ENCODE assay signal across 9 cellular contexts in the genomic region with DNA sequence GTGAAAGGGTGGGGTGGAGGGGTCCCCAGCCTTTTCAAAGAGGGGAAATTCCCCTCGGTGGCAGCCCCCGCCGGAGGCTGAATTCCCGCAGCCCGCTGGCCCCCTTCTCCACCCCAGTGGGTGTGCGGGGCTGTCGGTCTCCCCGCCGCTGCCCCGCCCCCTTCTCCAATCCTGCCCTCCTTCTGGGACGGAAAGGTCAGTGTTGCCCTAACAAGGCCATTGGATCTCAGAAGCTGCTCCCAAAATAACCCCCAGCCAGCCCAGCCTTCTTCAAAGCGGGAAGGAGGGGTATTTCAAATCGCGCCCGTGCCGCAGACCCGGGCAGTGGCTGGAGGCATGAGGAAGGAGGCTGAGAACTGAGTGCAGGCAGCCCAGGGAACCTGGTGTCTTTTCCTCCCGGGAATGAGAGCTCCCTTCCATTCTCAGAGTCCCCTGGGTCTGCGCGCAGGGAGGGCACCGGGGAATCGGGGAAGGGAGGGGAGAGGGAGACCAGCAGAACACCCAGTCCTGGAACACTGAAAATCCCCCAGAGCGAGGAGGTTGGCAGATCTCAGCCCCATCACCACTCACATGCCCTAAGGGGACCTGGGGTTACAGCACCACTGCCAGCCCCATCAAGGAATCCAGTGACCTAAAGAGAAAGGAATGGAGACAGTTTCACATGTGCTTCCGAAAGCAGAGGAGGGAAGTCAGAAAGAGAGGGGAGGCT. TPM values are rescaled to one million over a fixed set of nuclear protein-coding genes. Genes with fewer than 3 reads are reported as not detected.
A peak's percentile ranks its signal among the peaks of the same experiment; 100 is the strongest.
DNase-seq lines count a peak whose midpoint lies in the region; ATAC-seq, FAIRE-seq and TF ChIP-seq lines count a peak whose summit lies in the region.
"Had no signal": no experiment of that assay in that cellular context is flagged by ENCODE, and none has a peak within 500 bp of the region (broad histone marks: within the 10 kb centered on the region; RNA-seq: fewer than 3 reads in every experiment).

A gene (minus strand): TSS at position 135 of the 709 bp plus-strand sequence. CDS start 483 bp downstream, outside the sequence.

- H3K4me1 ChIP-seq in SK-N-SH (ENCODE audit: control insufficient read depth in 1 of 2, insufficient read depth in 2 of 2, low read depth in 1 of 2, low read length in 1 of 2) (peaks cover 11 to 16% of the 10 kb centered on the region in 2 experiments; a peak in 2 of 4 replicates), neuron (ENCODE audit: insufficient read depth, low read length) (peaks cover 17% of the 10 kb centered on the region)

- H3K9me2 ChIP-seq in SK-N-SH: no peaks in the 10 kb centered on the region

- under 1% methylated on average over 18 of the region's 24 CpGs for WGBS in SK-N-SH (ENCODE audit: low lambda C conversion rate)

- peak within 1 kb of the TSS; percentile 95 for H3K4me2 ChIP-seq in SK-N-SH

- no peak for TF ChIP-seq RAD21 in SK-N-SH (IDR thresholded peaks at IDR 0.05; ENCODE audit: low read length)

- no peak for TF ChIP-seq POLR2A in GM12891 (IDR thresholded peaks at IDR 0.05; ENCODE audit: low read depth, low read length)

- CTCF ChIA-PET in SK-N-SH (lab: Yijun Ruan, JAX): interaction anchor here (1.1 to 19.9 kb wide), 4 partner anchors 9 to 75 kb away, joined by 3 to 618 read pairs (median 28); no protein-coding TSS in a partner anchor

- H3F3A ChIP-seq in SK-N-SH (replicated peaks; ENCODE audit: insufficient read depth): no peaks in the 10 kb centered on the region

- POLR2A ChIA-PET in SK-N-SH (lab: Yijun Ruan, JAX): interaction anchor here (1.4 kb wide), 1 partner anchor 71 kb away, joined by 5 read pairs; no protein-coding TSS in a partner anchor

- no peak for TF ChIP-seq CTCF in SK-N-SH (IDR thresholded peaks at IDR 0.05)

- no peak for ATAC-seq in HG03175 (IDR thresholded peaks at IDR 0.05; ENCODE audit: unreplicated experiment)

- no peak for TF ChIP-seq EP300 in SK-N-SH (IDR thresholded peaks at IDR 0.05; ENCODE audit: borderline replicate concordance in 1 of 2, low read depth in 1 of 2, low read length in 1 of 2)

- no peak for FAIRE-seq in GM12891 (lab: Jason Lieb, UNC)

- peak within 1 kb of the TSS; percentile 54 to 78 for H3K27ac ChIP-seq in SK-N-SH (ENCODE audit: low read depth in 2 of 2, low read length in 1 of 2)
- H3K27ac ChIP-seq: neutrophil had no signal

- H3K9me3 ChIP-seq in SK-N-SH (no peaks in the 10 kb centered on the region), neuron (ENCODE audit: low read length) (no peaks in the 10 kb centered on the region)
- H3K9me3 ChIP-seq: neutrophil had no signal

- H3K27me3 ChIP-seq in SK-N-SH (ENCODE audit: insufficient read depth) (no peaks in the 10 kb centered on the region), neuron (ENCODE audit: insufficient read depth, low read length) (peaks cover 26% of the 10 kb centered on the region)

- peak within 1 kb of the TSS; percentile 72 for H3K9ac ChIP-seq in SK-N-SH

- H2AFZ ChIP-seq in SK-N-SH (ENCODE audit: low read depth) (peak within 1 kb of the TSS; percentile 98), neuron (ENCODE audit: low read depth, low read length) (peak within 1 kb of the TSS; percentile 64)

- H3K36me3 ChIP-seq in SK-N-SH (replicated peaks in 1 of 2; ENCODE audit: control insufficient read depth in 1 of 2, insufficient read depth in 2 of 2, low read length in 1 of 2) (no peaks in the 10 kb centered on the region), neuron (ENCODE audit: insufficient read depth, low read length) (no peaks in the 10 kb centered on the region)
- H3K36me3 ChIP-seq: neutrophil had no signal

- peak; percentile 98 for DNase-seq in ELR (ENCODE audit: low read depth)
- DNase-seq in SK-N-SH: peak; percentile 64
- peak; percentile 45 for DNase-seq in fibroblast of the conjunctiva (ENCODE audit: low read depth)
- DNase-seq in NCI-H1105 (lab: John Stamatoyannopoulos, UW): no peak
- no peak for DNase-seq in GM12891 (ENCODE audit: insufficient read length, low spot score)
- no peak for DNase-seq in OCI-M1 (lab: John Stamatoyannopoulos, UW)

- no peaks in the 10 kb centered on the region for H4K20me1 ChIP-seq in SK-N-SH (ENCODE audit: insufficient read depth)

- H3K79me2 ChIP-seq in SK-N-SH (ENCODE audit: insufficient read depth): no peaks in the 10 kb centered on the region

- peak within 1 kb of the TSS; percentile 39 to 60 for H3K4me3 ChIP-seq in SK-N-SH (ENCODE audit: low read depth in 2 of 2, low read length in 1 of 2)
- peak within 1 kb of the TSS; percentile 22 for H3K4me3 ChIP-seq in neuron (ENCODE audit: low read length)

TF ChIP-seq in SK-N-SH, 30 proteins besides CTCF, POLR2A, EP300 and RAD21 (continues in another document):
- peak; percentile 41; the same call in 1 of the 2 replicates for TF ChIP-seq TCF12 (IDR thresholded peaks at IDR 0.05)
- no peak; the same call in 1 of the 2 replicates for TF ChIP-seq RXRA (IDR thresholded peaks at IDR 0.05; ENCODE audit: borderline replicate concordance, low read depth)
- peak; percentile 27; the same call in 1 of the 2 replicates for TF ChIP-seq NFIC (IDR thresholded peaks at IDR 0.05; ENCODE audit: borderline replicate concordance)
- 0 out of 2 replicates have a peak, but pooled peaks have one; percentile 35 for TF ChIP-seq POLR2AphosphoS5 (IDR thresholded peaks at IDR 0.05; ENCODE audit: low read depth, low read length)
- TF ChIP-seq, protein P1, sequence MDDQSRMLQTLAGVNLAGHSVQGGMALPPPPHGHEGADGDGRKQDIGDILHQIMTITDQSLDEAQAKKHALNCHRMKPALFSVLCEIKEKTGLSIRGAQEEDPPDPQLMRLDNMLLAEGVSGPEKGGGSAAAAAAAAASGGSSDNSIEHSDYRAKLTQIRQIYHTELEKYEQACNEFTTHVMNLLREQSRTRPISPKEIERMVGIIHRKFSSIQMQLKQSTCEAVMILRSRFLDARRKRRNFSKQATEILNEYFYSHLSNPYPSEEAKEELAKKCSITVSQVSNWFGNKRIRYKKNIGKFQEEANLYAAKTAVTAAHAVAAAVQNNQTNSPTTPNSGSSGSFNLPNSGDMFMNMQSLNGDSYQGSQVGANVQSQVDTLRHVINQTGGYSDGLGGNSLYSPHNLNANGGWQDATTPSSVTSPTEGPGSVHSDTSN (IDR thresholded peaks at IDR 0.05): peak; percentile 15; the same call in 1 of the 2 replicates
- no peak for TF ChIP-seq RFX5 (IDR thresholded peaks at IDR 0.05; ENCODE audit: low read length)
- TF ChIP-seq GABPA (IDR thresholded peaks at IDR 0.05; ENCODE audit: low read depth): no peak
- TF ChIP-seq TAF1 (IDR thresholded peaks at IDR 0.05; ENCODE audit: borderline replicate concordance, low read depth, low read length): peak; percentile 38; the same call in 1 of the 2 replicates
- TF ChIP-seq, protein P2, sequence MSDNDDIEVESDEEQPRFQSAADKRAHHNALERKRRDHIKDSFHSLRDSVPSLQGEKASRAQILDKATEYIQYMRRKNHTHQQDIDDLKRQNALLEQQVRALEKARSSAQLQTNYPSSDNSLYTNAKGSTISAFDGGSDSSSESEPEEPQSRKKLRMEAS (IDR thresholded peaks at IDR 0.05; ENCODE audit: low read depth): peak; percentile 76
- no peak for TF ChIP-seq NRF1 (IDR thresholded peaks at IDR 0.05; ENCODE audit: low read depth, low read length)
- no peak; the same call in 1 of the 2 replicates for TF ChIP-seq JUND (IDR thresholded peaks at IDR 0.05)
- TF ChIP-seq YY1 (IDR thresholded peaks at IDR 0.05; ENCODE audit: low read depth): 0 out of 2 replicates have a peak, but pooled peaks have one; percentile 19
- no peak for TF ChIP-seq CHD2 (IDR thresholded peaks at IDR 0.05; ENCODE audit: low read length, partially characterized antibody)

TF ChIP-seq in GM12891, 5 proteins besides CTCF, POLR2A, EP300 and RAD21:
- TF ChIP-seq TAF1 (IDR thresholded peaks at IDR 0.05; ENCODE audit: low read depth, low read length) (no peak), POLR2AphosphoS5 (IDR thresholded peaks at IDR 0.05; ENCODE audit: low read depth, low read length) (no peak), SPI1 (IDR thresholded peaks at IDR 0.05; ENCODE audit: low read depth, low read length) (no peak)

RNA-seq across cellular contexts. Expression of the gene that starts here (rescaled TPM):
- polyA plus RNA-seq in SK-N-SH (2012; rRNA removed): 0.67 and 0.75 TPM in 2 replicates
- polyA plus RNA-seq in SK-N-SH (2012; cell fraction: cytosol; rRNA removed): 0.44 and 0.58 TPM in 2 replicates
- polyA plus RNA-seq in SK-N-SH (2012; cell fraction: nucleus; rRNA removed): 0.66 and 0.74 TPM in 2 replicates
- polyA plus RNA-seq in GM12891 (2012; ENCODE audit: low read depth, missing spikeins): 0.06 TPM

Comparison
In these comparisons a context has a peak if more than half of its experiments do, and no peak if none do; other contexts are left out.
1. Peak in DNase-seq, H3K4me3 ChIP-seq, H3K27ac ChIP-seq, H3K9ac ChIP-seq and H3K4me2 ChIP-seq in SK-N-SH; RNA of the gene not detected or under 1 TPM.
2. DNase-seq: peak in ELR (single experiment) and fibroblast of the conjunctiva (single experiment); none in NCI-H1105 (single experiment), GM12891 (single experiment) and OCI-M1 (single experiment).